23 cellular contexts compared by ENCODE assay signal in the genomic region with DNA sequence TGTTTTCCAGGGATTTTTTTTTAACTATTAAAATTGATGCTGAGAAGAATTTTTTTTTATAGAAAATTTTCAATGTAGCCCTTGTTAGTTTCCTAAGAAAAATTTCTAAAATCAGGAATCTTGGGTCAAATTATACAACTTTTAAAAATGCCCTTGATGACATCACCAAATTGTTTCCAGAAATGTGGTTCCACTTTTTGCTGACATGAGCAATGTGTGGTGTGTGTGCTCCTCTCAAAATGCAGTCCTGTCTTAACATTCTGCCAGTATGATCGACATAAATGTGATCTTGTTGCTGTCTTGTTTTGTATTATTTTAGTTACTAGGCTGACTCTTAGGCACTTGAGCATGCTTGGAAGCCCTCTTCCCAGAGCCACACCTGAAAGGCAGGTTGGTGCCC.
DNase-seq lines count a peak whose midpoint lies in the region; ATAC-seq, FAIRE-seq and TF ChIP-seq lines count a peak whose summit lies in the region.
"Had no signal": no experiment of that assay in that cellular context is flagged by ENCODE, and none has a peak within 500 bp of the region (broad histone marks: within the 10 kb centered on the region; RNA-seq: fewer than 3 reads in every experiment).

No MANE protein-coding gene starts in this region.

- no peak overlapping the region for H3K4me3 ChIP-seq in fibroblast of mammary gland (ENCODE audit: control insufficient read depth, low read depth, low read length)
- H3K4me3 ChIP-seq: HAP-1, SJSA1 had no signal

- FAIRE-seq in urothelium cell line (lab: Jason Lieb, UNC), result peak; percentile 55
- FAIRE-seq: A204.1, GM12891 had no signal

- TF ChIP-seq CTCF in fibroblast of mammary gland (conservative IDR thresholded peaks at IDR 0.05; ENCODE audit: control insufficient read depth, insufficient read depth, low read depth, low read length), result no peak

- DNase-seq in EH (ENCODE audit: low read depth) (peak; percentile 4), RPMI7951 (ENCODE audit: low read depth) (peak; percentile 44), fibroblast of mammary gland (ENCODE audit: low read depth) (peak; percentile 19), urothelium cell line (ENCODE audit: low spot score) (no peak), HT-29 (ENCODE audit: low spot score) (no peak), NCI-H1417 treated with DMSO at 0.1 percent for 48 hours (lab: John Stamatoyannopoulos, UW) (no peak)
- DNase-seq: C1 segment of cervical spinal cord; CD4-positive, alpha-beta memory T cell; COR-L47; GF-D8; Karpas-422; NCI-H1105 treated with DMSO at 0.1 percent for 48 hours; NCI-H2029; NCI-H446; NCI-H524 treated with DMSO at 0.1 percent for 48 hours; NCI-H82; NK-92 treated with Interleukin-12 subunit alpha and Interleukin-12 subunit beta, amount 100 ng/mL, for 24 hours had no signal

- no peak for ATAC-seq in HG03159 (IDR thresholded peaks at IDR 0.05; ENCODE audit: unreplicated experiment)
- ATAC-seq: Right ventricle myocardium inferior had no signal

Comparison
In these comparisons a context has a peak if more than half of its experiments do, and no peak if none do; other contexts are left out.
1. DNase-seq: peak in EH (single experiment), RPMI7951 (single experiment) and fibroblast of mammary gland (single experiment); none in urothelium cell line (single experiment), HT-29 (single experiment) and NCI-H1417 treated with DMSO at 0.1 percent for 48 hours (single experiment).